12 cellular contexts compared by ENCODE assay signal in the genomic region with DNA sequence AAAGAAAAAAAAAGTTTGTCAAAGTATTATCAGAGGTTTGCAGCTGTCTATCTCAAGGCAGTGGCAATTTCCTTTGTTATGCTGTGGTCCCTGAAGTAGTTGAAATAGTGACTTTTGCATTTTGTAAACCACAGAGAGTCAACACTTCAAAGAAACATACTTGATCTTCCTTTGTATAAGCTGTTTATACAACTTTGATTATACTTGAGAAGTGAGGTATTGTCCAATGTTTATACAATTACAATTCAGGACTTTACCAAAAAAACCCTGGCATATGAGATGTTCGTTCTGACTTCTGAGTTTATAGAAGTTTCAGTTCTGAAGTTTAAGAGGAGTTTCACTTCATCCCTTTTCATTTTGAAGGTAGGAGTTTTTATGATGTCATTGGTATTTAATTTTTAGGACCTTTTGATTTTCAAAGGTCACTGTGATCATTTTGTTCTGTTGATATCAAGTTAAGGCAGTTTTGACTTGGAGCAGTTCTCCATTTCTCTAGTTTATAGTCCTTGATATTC. TPM values are rescaled to one million over a fixed set of nuclear protein-coding genes. Genes with fewer than 3 reads are reported as not detected.
DNase-seq lines count a peak whose midpoint lies in the region; ATAC-seq, FAIRE-seq and TF ChIP-seq lines count a peak whose summit lies in the region.
"Had no signal": no experiment of that assay in that cellular context is flagged by ENCODE, and none has a peak within 500 bp of the region (broad histone marks: within the 10 kb centered on the region; RNA-seq: fewer than 3 reads in every experiment).

No MANE protein-coding gene starts in this region.

- H3K4me1 ChIP-seq in mammary epithelial cell (ENCODE audit: insufficient read depth, low read length) (peaks cover 15% of the 10 kb centered on the region), HepG2 (ENCODE audit: insufficient read depth, low read length) (peaks cover 43% of the 10 kb centered on the region), BE2C (peaks cover 4% of the 10 kb centered on the region)

- no peak for TF ChIP-seq RAD21 in HepG2 (CRISPR knock-in tag; IDR thresholded peaks at IDR 0.05)

- H3K4me3 ChIP-seq in mammary epithelial cell (replicated peaks in 1 of 3; ENCODE audit: insufficient read depth in 1 of 3, low read depth in 2 of 3, low read length in 3 of 3) (no peak overlapping the region), HepG2 (replicated peaks in 1 of 3; ENCODE audit: insufficient read depth in 1 of 3, low read depth in 2 of 3, low read length in 3 of 3) (no peak overlapping the region), BE2C (ENCODE audit: low read depth, low read length) (no peak overlapping the region)
- H3K4me3 ChIP-seq: breast epithelium had no signal

- BruUV-seq in MCF 10A (replicated peaks; lab: Mats Ljungman, UMichigan) (no TSS peak), mammary epithelial cell (replicated peaks; lab: Mats Ljungman, UMichigan) (no TSS peak), HepG2 (replicated peaks; lab: Mats Ljungman, UMichigan) (no TSS peak)

- POLR2A ChIA-PET in MCF 10A (lab: Yijun Ruan, JAX) (interaction anchor here (0.9 to 4.4 kb wide), 5 partner anchors 8 to 22 kb away, joined by 3 to 28 read pairs (median 3); partner anchors contain the start of gene TOMM34), HepG2 (lab: Yijun Ruan, JAX) (interaction anchor here (2.9 kb wide), 1 partner anchor 11 kb away, joined by 11 read pairs; the partner anchor contains the start of gene TOMM34)
- POLR2A ChIA-PET in activated CD4-positive, alpha-beta memory T cell treated with anti-CD3 and anti-CD28 coated beads for 36 hours (lab: Charles Lee) = interaction anchor here (0.6 to 2.8 kb wide), 5 partner anchors 11 to 81 kb away, joined by 3 to 34 read pairs (median 4); partner anchors contain the start of gene TOMM34

- CTCF ChIA-PET in MCF 10A (lab: Yijun Ruan, JAX) (interaction anchor here (1.1 to 1.3 kb wide), 3 partner anchors 41 to 125 kb away, joined by 3 to 9 read pairs (median 3); no protein-coding TSS in a partner anchor), mammary epithelial cell (lab: Charles Lee; ENCODE audit: low non-redundant PET) (no interaction called here), HepG2 (lab: Yijun Ruan, JAX; ENCODE audit: low intra/inter-chr PET ratio, low total read pairs) (no interaction called here)
- CTCF ChIA-PET in activated CD4-positive, alpha-beta memory T cell treated with anti-CD3 and anti-CD28 coated beads for 36 hours (lab: Charles Lee) = interaction anchor here (0.7 to 2.2 kb wide), 6 partner anchors 10 to 324 kb away, joined by 3 to 8 read pairs (median 4); partner anchors contain the start of gene TOMM34

- no peak overlapping the region for H2AFZ ChIP-seq in mammary epithelial cell (ENCODE audit: low read depth, low read length)
- H2AFZ ChIP-seq in HepG2 (ENCODE audit: low read length) = no peak overlapping the region

- H4K20me1 ChIP-seq in mammary epithelial cell (ENCODE audit: insufficient read depth, low read length) = no peaks in the 10 kb centered on the region
- H4K20me1 ChIP-seq in HepG2 (ENCODE audit: insufficient read depth, low read length) = no peaks in the 10 kb centered on the region

- H3K36me3 Mint-ChIP-seq in MCF 10A (ENCODE audit: insufficient read depth, unreplicated experiment) = peaks cover 37% of the 10 kb centered on the region
- peaks cover 50% of the 10 kb centered on the region for H3K36me3 Mint-ChIP-seq in activated CD4-positive, alpha-beta memory T cell treated with anti-CD3 and anti-CD28 coated beads for 36 hours

- no peak for ATAC-seq in HepG2
- ATAC-seq in GM18873 (IDR thresholded peaks at IDR 0.05; ENCODE audit: low FRiP score, unreplicated experiment) = no peak

- no peaks in the 10 kb centered on the region for H3K9me3 ChIP-seq in mammary epithelial cell (replicated peaks; ENCODE audit: insufficient read depth, low read length)
- H3K9me3 ChIP-seq in HepG2 (ENCODE audit: low read length) = no peaks in the 10 kb centered on the region
- H3K9me3 ChIP-seq in BE2C = no peaks in the 10 kb centered on the region
- H3K9me3 ChIP-seq: breast epithelium had no signal

- no peak for FAIRE-seq in HepG2 (lab: Jason Lieb, UNC)

- H3K27me3 Mint-ChIP-seq in MCF 10A (ENCODE audit: insufficient read depth, unreplicated experiment) = no peaks in the 10 kb centered on the region
- H3K27me3 Mint-ChIP-seq in activated CD4-positive, alpha-beta memory T cell treated with anti-CD3 and anti-CD28 coated beads for 36 hours = no peaks in the 10 kb centered on the region

- TF ChIP-seq CTCF in MCF 10A (IDR thresholded peaks at IDR 0.05; ENCODE audit: unreplicated experiment) (no peak), mammary epithelial cell (conservative IDR thresholded peaks at IDR 0.05 in 1 of 2, IDR thresholded peaks at IDR 0.05 in 1 of 2; ENCODE audit: extremely low read depth in 1 of 2, insufficient read depth in 1 of 2, low read depth in 1 of 2, low read length in 2 of 2) (no peak), HepG2 (CRISPR knock-in tag; IDR thresholded peaks at IDR 0.05) (no peak), BE2C (IDR thresholded peaks at IDR 0.05; ENCODE audit: low read depth, low read length) (no peak)

- no peaks in the 10 kb centered on the region for H3K9me3 Mint-ChIP-seq in MCF 10A (ENCODE audit: unreplicated experiment)
- no peaks in the 10 kb centered on the region for H3K9me3 Mint-ChIP-seq in activated CD4-positive, alpha-beta memory T cell treated with anti-CD3 and anti-CD28 coated beads for 36 hours

- peaks cover 10% of the 10 kb centered on the region for H3K36me3 ChIP-seq in mammary epithelial cell (ENCODE audit: insufficient read depth, low read length)
- H3K36me3 ChIP-seq in HepG2 (replicated peaks in 1 of 2; ENCODE audit: control insufficient read depth in 1 of 2, insufficient read depth in 2 of 2, low read length in 2 of 2) = peaks cover 14 to 23% of the 10 kb centered on the region in 2 experiments
- H3K36me3 ChIP-seq in BE2C = peaks cover 24% of the 10 kb centered on the region
- H3K36me3 ChIP-seq: breast epithelium had no signal

- dilution Hi-C loops in mammary epithelial cell (cut with HindIII; ENCODE audit: low sequenced_read_pairs) = no loop called here

- H3K9ac ChIP-seq in mammary epithelial cell (ENCODE audit: insufficient read depth, low read length) (no peak overlapping the region), HepG2 (ENCODE audit: insufficient read depth, low read depth, low read length) (no peak overlapping the region)

- H3K4me2 ChIP-seq in mammary epithelial cell (ENCODE audit: insufficient read depth, low read depth, low read length) (no peak overlapping the region), HepG2 (ENCODE audit: low read depth, low read length) (no peak overlapping the region)

- peak overlapping the region; percentile 59 for H3K27ac Mint-ChIP-seq in MCF 10A (ENCODE audit: low read depth, unreplicated experiment)
- peak overlapping the region; percentile 98 for H3K27ac Mint-ChIP-seq in activated CD4-positive, alpha-beta memory T cell treated with anti-CD3 and anti-CD28 coated beads for 36 hours

- H3K27me3 ChIP-seq in mammary epithelial cell (ENCODE audit: insufficient read depth, low read length) (no peaks in the 10 kb centered on the region), HepG2 (ENCODE audit: control insufficient read depth in 1 of 2, insufficient read depth in 2 of 2, low read length in 2 of 2) (peaks cover 0 to 4% of the 10 kb centered on the region in 2 experiments; a peak in 1 of 5 replicates), BE2C (no peaks in the 10 kb centered on the region)
- H3K27me3 ChIP-seq: breast epithelium had no signal

- H3K79me2 ChIP-seq in mammary epithelial cell (ENCODE audit: insufficient read depth, low read length) (peaks cover 63% of the 10 kb centered on the region), HepG2 (ENCODE audit: insufficient read depth, low read length) (peaks cover 48% of the 10 kb centered on the region)

- H3K4me3 Mint-ChIP-seq in MCF 10A (ENCODE audit: unreplicated experiment) = no peak overlapping the region
- peak overlapping the region; percentile 71 for H3K4me3 Mint-ChIP-seq in activated CD4-positive, alpha-beta memory T cell treated with anti-CD3 and anti-CD28 coated beads for 36 hours

- H3K27ac ChIP-seq in mammary epithelial cell (ENCODE audit: insufficient read depth, low read depth, low read length) = no peak overlapping the region
- no peak overlapping the region for H3K27ac ChIP-seq in HepG2 (ENCODE audit: extremely low read length, insufficient read depth, low read length)
- H3K27ac ChIP-seq: breast epithelium, C4-2B had no signal

- DNase-seq in MCF 10A (ENCODE audit: unreplicated experiment) (no peak), mammary epithelial cell (no peak), HepG2 (ENCODE audit: low spot score) (no peak), BE2C (no peak), NCI-H1048 (lab: John Stamatoyannopoulos, UW) (no peak), NCI-H1436 treated with DMSO at 0.1 percent for 48 hours (lab: John Stamatoyannopoulos, UW) (no peak)
- no peak for DNase-seq in activated CD4-positive, alpha-beta memory T cell treated with anti-CD3 and anti-CD28 coated beads for 36 hours
- DNase-seq: activated CD4-positive, CD25-positive, alpha-beta regulatory T cell; NCI-H1436 had no signal

- intact Hi-C loops in MCF 10A (cut with micrococcal nuclease) = no loop called here
- intact Hi-C loops in mammary epithelial cell (cut with micrococcal nuclease) = no loop called here
- intact Hi-C loops in activated CD4-positive, alpha-beta memory T cell treated with anti-CD3 and anti-CD28 coated beads for 36 hours (cut with micrococcal nuclease) = loop anchor here (2.0 kb wide), 1 partner anchor 59 kb away; no protein-coding TSS in a partner anchor
- intact Hi-C loops in HepG2 (cut with micrococcal nuclease; ENCODE audit: unreplicated experiment) = no loop called here

- TF ChIP-seq EP300 in HepG2 (IDR thresholded peaks at IDR 0.05; ENCODE audit: low read depth in 2 of 2, low read length in 2 of 2) (no peak), HepG2 (CRISPR knock-in tag; IDR thresholded peaks at IDR 0.05; ENCODE audit: borderline replicate concordance) (no peak)

- 95% methylated on average over 1 of the region's 1 CpG for WGBS in mammary epithelial cell (ENCODE audit: low coverage, missing lambda C conversion rate)
- WGBS in HepG2 (ENCODE audit: low lambda C conversion rate) = 92% methylated on average over 1 of the region's 1 CpG

- in situ Hi-C loops in mammary epithelial cell (cut with MboI; ENCODE audit: low sequenced_read_pairs in 2 of 2) = no loop called here
- in situ Hi-C loops in HepG2 (cut with HindIII; ENCODE audit: extremely low pct_ligation_motif_present, low pct_unique_long_range_greater_than_20kb) = no loop called here

- no peak for TF ChIP-seq POLR2A in HepG2 (IDR thresholded peaks at IDR 0.05; ENCODE audit: insufficient read depth in 1 of 2, low read depth in 2 of 2, low read length in 2 of 2)

- H3K4me1 Mint-ChIP-seq in MCF 10A (ENCODE audit: insufficient read depth, unreplicated experiment) = peaks cover 54% of the 10 kb centered on the region
- peaks cover 64% of the 10 kb centered on the region for H3K4me1 Mint-ChIP-seq in activated CD4-positive, alpha-beta memory T cell treated with anti-CD3 and anti-CD28 coated beads for 36 hours (ENCODE audit: low read depth)

RNA-seq across cellular contexts. Expression of gene STK4, which starts 4.0 kb away (rescaled TPM):
- total RNA-seq in MCF 10A (2022) = 47.7 and 51.4 TPM in 2 replicates
- total RNA-seq in mammary epithelial cell = 10 to 100 TPM; 30.7 to 42.7 TPM
- 17.9 TPM for polyA plus RNA-seq in mammary epithelial cell
- 38.9 TPM for polyA minus RNA-seq in mammary epithelial cell
- 100 to 1,000 TPM; 126 to 128 TPM for total RNA-seq in activated CD4-positive, alpha-beta memory T cell treated with anti-CD3 and anti-CD28 coated beads for 36 hours
- 38.3 and 61.4 TPM in 2 replicates for total RNA-seq in HepG2 (2016; rRNA removed; fragmentation: Illumina TruSeq; extraction: Trizol)
- total RNA-seq in HepG2 (2016; cell fraction: cytosol; rRNA removed; fragmentation: Illumina TruSeq; extraction: Trizol; ENCODE audit: low read depth) = 7.6 and 8.4 TPM in 2 replicates
- 38.6 and 51.4 TPM in 2 replicates for total RNA-seq in HepG2 (2016; cell fraction: insoluble cytoplasmic fraction; rRNA removed; fragmentation: Illumina TruSeq; extraction: Trizol)
- total RNA-seq in HepG2 (2016; cell fraction: membrane; rRNA removed; fragmentation: Illumina TruSeq; extraction: Trizol) = 17.0 and 19.2 TPM in 2 replicates
- 46.5 and 48.3 TPM in 2 replicates for total RNA-seq in HepG2 (2016; cell fraction: nucleus; rRNA removed; fragmentation: Illumina TruSeq; extraction: Trizol)
- 21.2 and 25.6 TPM in 2 replicates for polyA plus RNA-seq in HepG2 (2011; rRNA removed)
- polyA plus RNA-seq in HepG2 (2011; cell fraction: cytosol; rRNA removed) = 11.6 and 16.8 TPM in 2 replicates
- polyA plus RNA-seq in HepG2 (2011; cell fraction: nucleus; rRNA removed) = 14.7 and 18.6 TPM in 2 replicates
- 16.8 and 20.4 TPM in 2 replicates for polyA plus RNA-seq in HepG2 (2012)
- 1.2 TPM in 2 replicates for polyA plus RNA-seq in HepG2 (2016; cell fraction: cytosol; fragmentation: Illumina TruSeq; extraction: Trizol; ENCODE audit: low read depth)
- 34.7 and 38.5 TPM in 2 replicates for polyA plus RNA-seq in HepG2 (2016; cell fraction: insoluble cytoplasmic fraction; fragmentation: Illumina TruSeq; extraction: Trizol; ENCODE audit: low read depth)
- polyA plus RNA-seq in HepG2 (2016; cell fraction: membrane; fragmentation: Illumina TruSeq; extraction: Trizol; ENCODE audit: low read depth) = 4.8 and 5.6 TPM in 2 replicates
- 40.8 and 44.8 TPM in 2 replicates for polyA plus RNA-seq in HepG2 (2016; cell fraction: nucleus; fragmentation: Illumina TruSeq; extraction: Trizol; ENCODE audit: insufficient read depth, low read depth)
- polyA minus RNA-seq in HepG2 (2011; rRNA and poly(A)+ RNA removed; ENCODE audit: low replicate concordance) = 23.3 and 33.6 TPM in 2 replicates
- polyA minus RNA-seq in HepG2 (2011; cell fraction: cytosol; rRNA and poly(A)+ RNA removed) = 18.8 and 20.9 TPM in 2 replicates
- 67.3 and 85.4 TPM in 2 replicates for polyA minus RNA-seq in HepG2 (2011; cell fraction: nucleus; rRNA and poly(A)+ RNA removed)
- 12.8 TPM for polyA plus RNA-seq in BE2C (2012; ENCODE audit: insufficient read depth, insufficient read length, low read depth)

RNA-seq across cellular contexts. Expression of gene TOMM34, which starts 10.1 kb away (rescaled TPM):
- total RNA-seq in MCF 10A (2022) (55.5 and 60.0 TPM in 2 replicates), mammary epithelial cell (10 to 100 TPM; 31.5 to 46.3 TPM), HepG2 (2016; rRNA removed; fragmentation: Illumina TruSeq; extraction: Trizol) (52.0 and 73.0 TPM in 2 replicates)
- polyA plus RNA-seq in mammary epithelial cell (59.6 TPM), HepG2 (2011; rRNA removed) (36.2 and 38.3 TPM in 2 replicates)
- 32.2 TPM for polyA minus RNA-seq in mammary epithelial cell
- 10 to 100 TPM; 56.3 to 58.4 TPM for total RNA-seq in activated CD4-positive, alpha-beta memory T cell treated with anti-CD3 and anti-CD28 coated beads for 36 hours
- 6.2 and 6.4 TPM in 2 replicates for total RNA-seq in HepG2 (2016; cell fraction: cytosol; rRNA removed; fragmentation: Illumina TruSeq; extraction: Trizol; ENCODE audit: low read depth)
- total RNA-seq in HepG2 (2016; cell fraction: insoluble cytoplasmic fraction; rRNA removed; fragmentation: Illumina TruSeq; extraction: Trizol) = 52.3 and 72.3 TPM in 2 replicates
- 18.0 and 21.0 TPM in 2 replicates for total RNA-seq in HepG2 (2016; cell fraction: membrane; rRNA removed; fragmentation: Illumina TruSeq; extraction: Trizol)
- 24.9 and 25.7 TPM in 2 replicates for total RNA-seq in HepG2 (2016; cell fraction: nucleus; rRNA removed; fragmentation: Illumina TruSeq; extraction: Trizol)
- 38.3 and 39.9 TPM in 2 replicates for polyA plus RNA-seq in HepG2 (2011; cell fraction: cytosol; rRNA removed)
- 20.9 and 23.3 TPM in 2 replicates for polyA plus RNA-seq in HepG2 (2011; cell fraction: nucleus; rRNA removed)
- polyA plus RNA-seq in HepG2 (2012) = 41.6 and 42.7 TPM in 2 replicates
- 7.7 and 7.8 TPM in 2 replicates for polyA plus RNA-seq in HepG2 (2016; cell fraction: cytosol; fragmentation: Illumina TruSeq; extraction: Trizol; ENCODE audit: low read depth)
- 102 TPM in 2 replicates for polyA plus RNA-seq in HepG2 (2016; cell fraction: insoluble cytoplasmic fraction; fragmentation: Illumina TruSeq; extraction: Trizol; ENCODE audit: low read depth)
- polyA plus RNA-seq in HepG2 (2016; cell fraction: membrane; fragmentation: Illumina TruSeq; extraction: Trizol; ENCODE audit: low read depth) = 17.3 and 19.1 TPM in 2 replicates
- 45.6 and 46.6 TPM in 2 replicates for polyA plus RNA-seq in HepG2 (2016; cell fraction: nucleus; fragmentation: Illumina TruSeq; extraction: Trizol; ENCODE audit: insufficient read depth, low read depth)
- 23.9 and 48.7 TPM in 2 replicates for polyA minus RNA-seq in HepG2 (2011; rRNA and poly(A)+ RNA removed; ENCODE audit: low replicate concordance)
- 11.6 and 12.1 TPM in 2 replicates for polyA minus RNA-seq in HepG2 (2011; cell fraction: cytosol; rRNA and poly(A)+ RNA removed)
- 6.8 and 9.1 TPM in 2 replicates for polyA minus RNA-seq in HepG2 (2011; cell fraction: nucleus; rRNA and poly(A)+ RNA removed)
- 48.2 TPM for polyA plus RNA-seq in BE2C (2012; ENCODE audit: insufficient read depth, insufficient read length, low read depth)

Comparison
In these comparisons a context has a peak if more than half of its experiments do, and no peak if none do; other contexts are left out.
1. CTCF ChIA-PET loops: an anchor here in MCF 10A (1.1 to 1.3 kb wide) and activated CD4-positive, alpha-beta memory T cell treated with anti-CD3 and anti-CD28 coated beads for 36 hours (0.7 to 2.2 kb wide); none called in mammary epithelial cell and HepG2.